ENCODE assay signal across 8 cellular contexts in genomic region chr20:40688129-40689099, GRCh38. TPM values are rescaled to one million over a fixed set of nuclear protein-coding genes. Genes with fewer than 3 reads are reported as not detected.
DNase-seq lines count a peak whose midpoint lies in the region; ATAC-seq, FAIRE-seq and TF ChIP-seq lines count a peak whose summit lies in the region.

No MANE protein-coding gene starts in this region.

- H3K27ac ChIP-seq in body of pancreas: peak overlapping the region; percentile 85 to 97 (median 94)
- peak overlapping the region; percentile 71 to 79 for H3K27ac ChIP-seq in kidney (ENCODE audit: low read depth in 2 of 2, low read length in 2 of 2)
- H3K27ac ChIP-seq in subcutaneous abdominal adipose tissue (ENCODE audit: low read depth, low read length): peak overlapping the region; percentile 86

- H3K36me3 ChIP-seq in body of pancreas (replicated peaks in 1 of 2; ENCODE audit: insufficient read depth in 1 of 2, low read depth in 2 of 2) (no peaks in the 10 kb centered on the region), kidney (ENCODE audit: control insufficient read depth in 1 of 2, insufficient read depth in 2 of 2, low read length in 2 of 2) (no peaks in the 10 kb centered on the region), subcutaneous abdominal adipose tissue (ENCODE audit: control insufficient read depth in 5 of 5, insufficient read depth in 5 of 5, low read length in 5 of 5) (peaks cover 0 to 18% (median 5%) of the 10 kb centered on the region in 5 donors)

- no peaks in the 10 kb centered on the region for H3K36me3 Mint-ChIP-seq in activated naive CD4-positive, alpha-beta T cell treated with anti-CD3 and anti-CD28 coated beads for 36 hours (ENCODE audit: low read depth)

- TF ChIP-seq POLR2A in body of pancreas (IDR thresholded peaks at IDR 0.05): no peak

- FAIRE-seq in kidney (lab: Jason Lieb, UNC): no peak

- peak; percentile 1 for ATAC-seq in body of pancreas

- peaks cover 76% of the 10 kb centered on the region for H3K27me3 Mint-ChIP-seq in activated naive CD4-positive, alpha-beta T cell treated with anti-CD3 and anti-CD28 coated beads for 36 hours (ENCODE audit: low read depth)

- peak overlapping the region; percentile 0 to 20 for H3K4me3 ChIP-seq in body of pancreas
- H3K4me3 ChIP-seq in kidney (ENCODE audit: low read length in 2 of 2): peak overlapping the region; percentile 68 to 74
- peak overlapping the region; percentile 77 to 97 (median 94) for H3K4me3 ChIP-seq in subcutaneous abdominal adipose tissue (ENCODE audit: low read depth in 1 of 5, low read length in 5 of 5)

- H3K4me1 ChIP-seq in body of pancreas (peaks cover 24% of the 10 kb centered on the region), kidney (ENCODE audit: control insufficient read depth in 1 of 2, insufficient read depth in 1 of 2, low read depth in 1 of 2, low read length in 2 of 2) (peaks cover 0 to 13% of the 10 kb centered on the region in 2 donors), subcutaneous abdominal adipose tissue (ENCODE audit: control insufficient read depth in 5 of 5, insufficient read depth in 5 of 5, low read length in 5 of 5) (peaks cover 11 to 75% (median 63%) of the 10 kb centered on the region in 5 donors)

- H3K27ac Mint-ChIP-seq in activated naive CD4-positive, alpha-beta T cell treated with anti-CD3 and anti-CD28 coated beads for 36 hours: no peak overlapping the region

- H3K9me3 ChIP-seq in body of pancreas (no peaks in the 10 kb centered on the region), kidney (ENCODE audit: control insufficient read depth in 1 of 2, low read length in 2 of 2) (no peaks in the 10 kb centered on the region), subcutaneous abdominal adipose tissue (ENCODE audit: control insufficient read depth in 5 of 5, low read length in 5 of 5) (no peaks in the 10 kb centered on the region)

- CTCF ChIA-PET in activated naive CD4-positive, alpha-beta T cell treated with anti-CD3 and anti-CD28 coated beads for 36 hours (lab: Charles Lee): interaction anchor here (0.6 kb wide), 2 partner anchors 44 to 618 kb away, joined by 4 read pairs; no protein-coding TSS in a partner anchor

- DNase-seq in activated naive CD4-positive, alpha-beta T cell treated with anti-CD3 and anti-CD28 coated beads for 36 hours: no peak
- no peak for DNase-seq in activated naive CD4-positive, alpha-beta T cell (lab: John Stamatoyannopoulos, UW)
- DNase-seq in body of pancreas (no peak), kidney (peak; percentile 85), NCI-H82 (lab: John Stamatoyannopoulos, UW) (no peak), A172 (ENCODE audit: low spot score) (no peak)
- no peak for DNase-seq in central memory CD4-positive, alpha-beta T cell

- intact Hi-C loops in activated naive CD4-positive, alpha-beta T cell treated with anti-CD3 and anti-CD28 coated beads for 36 hours (cut with micrococcal nuclease): loop anchor here (5.0 kb wide), 2 partner anchors 274 to 1961 kb away; no protein-coding TSS in a partner anchor
- intact Hi-C loops in body of pancreas (cut with DNase I): no loop called here
- intact Hi-C loops in kidney (cut with DNase I): no loop called here

- H3K9me3 Mint-ChIP-seq in activated naive CD4-positive, alpha-beta T cell treated with anti-CD3 and anti-CD28 coated beads for 36 hours: no peaks in the 10 kb centered on the region

- H3K4me3 Mint-ChIP-seq in activated naive CD4-positive, alpha-beta T cell treated with anti-CD3 and anti-CD28 coated beads for 36 hours: peak overlapping the region; percentile 45

- H3K27me3 ChIP-seq in body of pancreas (peaks cover 0 to 24% of the 10 kb centered on the region in 2 donors), subcutaneous abdominal adipose tissue (ENCODE audit: control insufficient read depth in 5 of 5, insufficient read depth in 4 of 5, low read length in 5 of 5) (peaks cover 0 to 19% (median 15%) of the 10 kb centered on the region in 5 donors)

- TF ChIP-seq CTCF in body of pancreas (IDR thresholded peaks at IDR 0.05) (no peak), kidney (IDR thresholded peaks at IDR 0.05; ENCODE audit: borderline replicate concordance, extremely low read depth, insufficient read depth) (no peak)

- peaks cover 17% of the 10 kb centered on the region for H3K4me1 Mint-ChIP-seq in activated naive CD4-positive, alpha-beta T cell treated with anti-CD3 and anti-CD28 coated beads for 36 hours (ENCODE audit: low read depth)

- H3K9ac ChIP-seq in kidney (ENCODE audit: low read length in 2 of 2) (peak overlapping the region; percentile 15 to 58), subcutaneous abdominal adipose tissue (ENCODE audit: low read length in 5 of 5) (peak overlapping the region; percentile 26 to 85 (median 80))

- WGBS in body of pancreas, 2 donors: 1 to 5% methylated on average over 15 to 109 of the region's 120 CpGs

RNA-seq across cellular contexts. Expression of gene MAFB, which starts 0.6 kb away (rescaled TPM):
- total RNA-seq in activated naive CD4-positive, alpha-beta T cell treated with anti-CD3 and anti-CD28 coated beads for 36 hours: not detected
- total RNA-seq in body of pancreas: 10 to 100 TPM; 21.1 to 22.1 TPM
- total RNA-seq in kidney: 39.6 TPM
- 10.4 TPM for polyA plus RNA-seq in kidney (ENCODE audit: insufficient read depth, low read depth, low replicate concordance)
- 0.36 and 0.62 TPM in 2 replicates for total RNA-seq in A172 (2014; rRNA removed; shearing (Covaris generic))

Comparison
In these comparisons a context has a peak if more than half of its experiments do, and no peak if none do; other contexts are left out.
1. H3K4me3 ChIP-seq: peak in every context shown above with its lines; median percentile 94 in subcutaneous abdominal adipose tissue; 71 in kidney; 10 in body of pancreas.
2. RNA of gene MAFB, which starts 0.6 kb away (total RNA-seq): 39.6 TPM in kidney (single experiment) and 21.1 to 22.1 TPM in body of pancreas; 0.36 to 0.62 TPM in A172 and not detected in activated naive CD4-positive, alpha-beta T cell treated with anti-CD3 and anti-CD28 coated beads for 36 hours; every median in the first group is over 10 times any median in the second.
3. Peak in every context shown above with its lines, with median percentiles within 50 percentile points of each other: H3K27ac ChIP-seq.